In the genomic region with DNA sequence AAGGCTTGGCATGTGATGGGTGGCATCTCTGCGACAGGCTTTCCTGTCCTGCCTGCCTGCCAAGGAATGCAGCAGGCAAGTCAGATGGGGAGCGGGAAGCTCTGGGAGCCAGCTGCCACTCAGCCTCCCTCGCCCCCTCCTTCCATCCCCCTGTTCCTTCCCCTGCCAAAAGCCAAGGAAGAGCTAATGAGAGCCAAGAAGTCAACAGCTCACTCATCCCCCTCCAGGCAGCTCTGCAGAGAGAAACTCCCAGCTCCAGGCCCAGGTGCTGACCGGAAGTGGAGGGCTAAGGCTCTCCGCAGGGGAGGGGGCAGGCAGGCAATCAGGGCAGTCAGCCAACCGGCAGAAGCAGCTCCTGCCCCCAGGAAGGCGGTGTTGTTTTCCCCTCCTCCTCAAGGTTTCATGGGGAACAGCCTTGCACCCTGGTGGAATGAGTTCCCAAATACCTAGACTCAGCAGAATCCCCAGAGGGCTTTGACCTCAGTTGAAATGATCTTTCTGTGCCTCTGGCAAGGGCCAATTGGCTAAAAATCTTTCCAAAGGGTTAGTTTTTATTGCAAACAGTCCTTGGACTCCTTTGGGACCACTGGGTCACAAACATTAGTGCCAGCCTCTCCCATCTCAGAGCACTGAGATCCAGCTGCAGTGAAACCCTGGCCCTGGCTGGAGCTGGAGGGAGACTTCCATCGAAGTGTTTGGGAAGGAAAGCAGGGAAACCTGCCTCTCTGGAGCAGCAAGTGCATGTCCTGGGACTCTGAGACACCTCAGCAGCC, we compare ENCODE assay signal across 14 cellular contexts.
A peak's percentile ranks its signal among the peaks of the same experiment; 100 is the strongest.
DNase-seq lines count a peak whose midpoint lies in the region; ATAC-seq, FAIRE-seq and TF ChIP-seq lines count a peak whose summit lies in the region.
"Had no signal": no experiment of that assay in that cellular context is flagged by ENCODE, and none has a peak within 500 bp of the region (broad histone marks: within the 10 kb centered on the region; RNA-seq: fewer than 3 reads in every experiment).

No MANE protein-coding gene starts in this region.

- no peaks in the 10 kb centered on the region for H3K79me2 ChIP-seq in astrocyte (ENCODE audit: insufficient read depth, low read length)

- peaks cover 21% of the 10 kb centered on the region for H3K4me1 ChIP-seq in astrocyte (ENCODE audit: insufficient read depth, low read length)
- peaks cover 38 to 43% (median 38%) of the 10 kb centered on the region in 3 donors for H3K4me1 ChIP-seq in skeletal muscle tissue (ENCODE audit: control insufficient read depth in 3 of 3, insufficient read depth in 3 of 3, low read length in 3 of 3)
- no peaks in the 10 kb centered on the region for H3K4me1 ChIP-seq in stomach
- H3K4me1 ChIP-seq: left lung had no signal

- DNase-seq in DMS79 treated with DMSO at 0.1 percent for 48 hours (lab: John Stamatoyannopoulos, UW) (peak; percentile 27), DMS79 (lab: John Stamatoyannopoulos, UW) (no peak), astrocyte (ENCODE audit: low read depth) (no peak), left lobe of liver (ENCODE audit: low spot score) (peak; percentile 63), stomach (no peak)
- DNase-seq: activated CD8-positive, alpha-beta T cell treated with anti-CD3 and anti-CD28 coated beads, Interleukin-2, amount 10 ng/mL, durations not matched to agents 7 days and 5 days; NCI-H2029; stimulated activated CD4-positive, alpha-beta T cell treated with anti-CD3 and anti-CD28 coated beads, Interleukin-12 subunit alpha, Interleukin-12 subunit beta, amount 100 ng/mL, for 4 hours had no signal

- H3K4me3 Mint-ChIP-seq in astrocyte (ENCODE audit: unreplicated experiment): no peak overlapping the region
- H3K4me3 Mint-ChIP-seq: activated CD8-positive, alpha-beta T cell treated with anti-CD3 and anti-CD28 coated beads, Interleukin-2, amount 10 ng/mL, durations not matched to agents 7 days and 5 days had no signal

- H3K27me3 ChIP-seq in astrocyte (ENCODE audit: insufficient read depth, low read length) (no peaks in the 10 kb centered on the region), skeletal muscle tissue (ENCODE audit: control insufficient read depth in 3 of 3, insufficient read depth in 3 of 3, low read length in 3 of 3) (peaks cover 0 to 3% (median 0%) of the 10 kb centered on the region in 3 donors), stomach (peaks cover 0 to 36% (median 5%) of the 10 kb centered on the region in 3 donors)

- peaks cover 6% of the 10 kb centered on the region for H3K27me3 Mint-ChIP-seq in astrocyte (ENCODE audit: low read depth, unreplicated experiment)

- no peak for TF ChIP-seq EP300 in stomach (IDR thresholded peaks at IDR 0.05)

- FAIRE-seq in astrocyte (lab: Jason Lieb, UNC): no peak
- FAIRE-seq: endothelial cell of umbilical vein had no signal

- H3K4me2 ChIP-seq in astrocyte (ENCODE audit: low read length): no peak overlapping the region

- no peaks in the 10 kb centered on the region for H4K20me1 ChIP-seq in astrocyte (ENCODE audit: insufficient read depth, low read length)

- no peaks in the 10 kb centered on the region for H3K9me3 ChIP-seq in astrocyte (ENCODE audit: insufficient read depth, low read depth, low read length)
- no peaks in the 10 kb centered on the region for H3K9me3 ChIP-seq in skeletal muscle tissue (ENCODE audit: control insufficient read depth in 3 of 3, low read length in 3 of 3)
- no peaks in the 10 kb centered on the region for H3K9me3 ChIP-seq in stomach
- H3K9me3 ChIP-seq: left lung had no signal

- no peaks in the 10 kb centered on the region for H3K36me3 Mint-ChIP-seq in astrocyte (ENCODE audit: low read depth, unreplicated experiment)

- ATAC-seq in left lobe of liver (peak; percentile 70), GM18861 (IDR thresholded peaks at IDR 0.05; ENCODE audit: unreplicated experiment) (no peak), GM21825 (IDR thresholded peaks at IDR 0.05; ENCODE audit: unreplicated experiment) (no peak)
- ATAC-seq: activated CD8-positive, alpha-beta T cell treated with anti-CD3 and anti-CD28 coated beads, Interleukin-2, amount 10 ng/mL, durations not matched to agents 7 days and 5 days; left lung had no signal

- peaks cover 26% of the 10 kb centered on the region for H3K4me1 Mint-ChIP-seq in astrocyte (ENCODE audit: low read depth, unreplicated experiment)

- 37 to 75% (median 57%) methylated on average over 7 to 8 of the region's 8 CpGs for WGBS in stomach, 5 donors

- H3K36me3 ChIP-seq in astrocyte (ENCODE audit: insufficient read depth, low read length): no peaks in the 10 kb centered on the region
- H3K36me3 ChIP-seq in skeletal muscle tissue (ENCODE audit: control insufficient read depth in 3 of 3, insufficient read depth in 3 of 3, low read length in 3 of 3): no peaks in the 10 kb centered on the region
- H3K36me3 ChIP-seq in stomach: no peaks in the 10 kb centered on the region
- H3K36me3 ChIP-seq: left lung had no signal

- H3K27ac Mint-ChIP-seq in astrocyte (ENCODE audit: unreplicated experiment): no peak overlapping the region
- H3K27ac Mint-ChIP-seq: activated CD8-positive, alpha-beta T cell treated with anti-CD3 and anti-CD28 coated beads, Interleukin-2, amount 10 ng/mL, durations not matched to agents 7 days and 5 days had no signal

- H3K4me3 ChIP-seq in astrocyte (ENCODE audit: insufficient read depth, low read depth, low read length): no peak overlapping the region
- H3K4me3 ChIP-seq in skeletal muscle tissue (ENCODE audit: low read length in 3 of 3): no peak overlapping the region
- no peak overlapping the region for H3K4me3 ChIP-seq in stomach
- H3K4me3 ChIP-seq: left lung had no signal

- peak overlapping the region; percentile 48 for H2AFZ ChIP-seq in astrocyte (ENCODE audit: low read depth, low read length)

- peaks cover 2% of the 10 kb centered on the region for H3K9me3 Mint-ChIP-seq in astrocyte (ENCODE audit: unreplicated experiment)

- H3K9ac ChIP-seq in astrocyte (ENCODE audit: low read length) (no peak overlapping the region), skeletal muscle tissue (ENCODE audit: low read depth in 1 of 3, low read length in 3 of 3) (peak overlapping the region in 2 of 3 donors; percentile 3 to 33)

- H3K27ac ChIP-seq in astrocyte (ENCODE audit: low read depth, low read length) (no peak overlapping the region), skeletal muscle tissue (ENCODE audit: low read depth, low read length) (no peak overlapping the region), stomach (no peak overlapping the region)
- H3K27ac ChIP-seq: 22Rv1, left lung had no signal

- TF ChIP-seq CTCF in astrocyte (IDR thresholded peaks at IDR 0.05; ENCODE audit: insufficient read depth, low read depth, low read length) (no peak), stomach (IDR thresholded peaks at IDR 0.05) (no peak)

- intact Hi-C loops in stomach (cut with DNase I; ENCODE audit: low total_unique reads): no loop called here

- TF ChIP-seq POLR2A in stomach (IDR thresholded peaks at IDR 0.05): no peak

Comparison
In these comparisons a context has a peak if more than half of its experiments do, and no peak if none do; other contexts are left out.
1. DNase-seq: peak in DMS79 treated with DMSO at 0.1 percent for 48 hours (single experiment) and left lobe of liver (single experiment); none in DMS79 (single experiment), astrocyte (single experiment) and stomach (single experiment).